ENCODE assay signal across 22 cellular contexts in genomic region chr1:111236806-111237205, GRCh38. TPM values are rescaled to one million over a fixed set of nuclear protein-coding genes. Genes with fewer than 3 reads are reported as not detected.
DNase-seq lines count a peak whose midpoint lies in the region; ATAC-seq, FAIRE-seq and TF ChIP-seq lines count a peak whose summit lies in the region.
"Had no signal": no experiment of that assay in that cellular context is flagged by ENCODE, and none has a peak within 500 bp of the region (broad histone marks: within the 10 kb centered on the region; RNA-seq: fewer than 3 reads in every experiment).

No MANE protein-coding gene starts in this region.

- peak in 3 of 4 donors; percentile 9 to 40 (median 25) for ATAC-seq in pancreas
- ATAC-seq in GM18858 (IDR thresholded peaks at IDR 0.05; ENCODE audit: unreplicated experiment): no peak
- ATAC-seq: CD8-positive, alpha-beta T cell had no signal

- no peaks in the 10 kb centered on the region for H3K36me3 ChIP-seq in hepatocyte (replicated peaks; ENCODE audit: insufficient read depth, low read depth)
- no peaks in the 10 kb centered on the region for H3K36me3 ChIP-seq in pancreas
- H3K36me3 ChIP-seq: BLaER1, MG63, SJCRH30 had no signal

- no peaks in the 10 kb centered on the region for H4K20me1 ChIP-seq in hepatocyte (ENCODE audit: insufficient read depth, poor library complexity, severe bottlenecking)
- H4K20me1 ChIP-seq: BLaER1 had no signal

- WGBS in hepatocyte (ENCODE audit: low lambda C conversion rate, missing lambda C conversion rate): 38% methylated on average over 3 of the region's 3 CpGs
- WGBS in pancreas, 2 donors: 62 to 67% methylated on average over 3 of the region's 3 CpGs

- no peaks in the 10 kb centered on the region for H3K9me3 ChIP-seq in hepatocyte (ENCODE audit: low read depth)
- H3K9me3 ChIP-seq in pancreas: no peaks in the 10 kb centered on the region
- H3K9me3 ChIP-seq: BLaER1, MG63, SJCRH30 had no signal

- no peaks in the 10 kb centered on the region for H3K9me2 ChIP-seq in hepatocyte (replicated peaks; ENCODE audit: insufficient read depth)

- no peaks in the 10 kb centered on the region for H3K27me3 ChIP-seq in hepatocyte
- H3K27me3 ChIP-seq in pancreas: no peaks in the 10 kb centered on the region
- H3K27me3 ChIP-seq: BLaER1, MG63, SJCRH30 had no signal

- H3K4me1 ChIP-seq in hepatocyte (ENCODE audit: insufficient read depth) (peaks cover 3% of the 10 kb centered on the region), pancreas (no peaks in the 10 kb centered on the region)
- H3K4me1 ChIP-seq: BLaER1, SJCRH30 had no signal

- FAIRE-seq in pancreas (lab: Jason Lieb, UNC): no peak
- FAIRE-seq: D721Med had no signal

- H3K27ac Mint-ChIP-seq in Calu3 (ENCODE audit: unreplicated experiment): no peak overlapping the region
- H3K27ac Mint-ChIP-seq: CD8-positive, alpha-beta T cell had no signal

- BruUV-seq in Calu3 (replicated peaks; lab: Mats Ljungman, UMichigan): no TSS peak

- peak; percentile 22 for DNase-seq in Calu3
- peak; percentile 13 for DNase-seq in LNCaP clone FGC (ENCODE audit: low read depth)
- no peak for DNase-seq in hepatocyte (ENCODE audit: low spot score)
- DNase-seq in pancreas: no peak
- DNase-seq in CD1c-positive myeloid dendritic cell (ENCODE audit: extremely low spot score): no peak
- no peak for DNase-seq in globus pallidus (ENCODE audit: low spot score)
- DNase-seq: CD8-positive, alpha-beta T cell; DMS79 treated with DMSO at 0.1 percent for 48 hours; IMR-90; MG63; NCI-H1048; NCI-H1436; NCI-H2029; NCI-H526; SJCRH30 had no signal

- no peaks in the 10 kb centered on the region for H3K79me2 ChIP-seq in hepatocyte

- no peak overlapping the region for H3K4me2 ChIP-seq in hepatocyte
- H3K4me2 ChIP-seq: BLaER1 had no signal

- no peaks in the 10 kb centered on the region for H3K27me3 Mint-ChIP-seq in Calu3 (ENCODE audit: unreplicated experiment)

- CTCF ChIA-PET in Calu3 (lab: Charles Lee): interaction anchor here (0.7 kb wide), 1 partner anchor 8 kb away, joined by 3 read pairs; no protein-coding TSS in a partner anchor

- H3K4me1 Mint-ChIP-seq in Calu3 (ENCODE audit: low read depth, unreplicated experiment): peaks cover 22% of the 10 kb centered on the region

- TF ChIP-seq CTCF in Calu3 (IDR thresholded peaks at IDR 0.05; ENCODE audit: unreplicated experiment) (no peak), LNCaP clone FGC (IDR thresholded peaks at IDR 0.05; ENCODE audit: control insufficient read depth, extremely low read depth, insufficient read depth) (no peak), hepatocyte (IDR thresholded peaks at IDR 0.05; ENCODE audit: poor library complexity) (no peak), pancreas (IDR thresholded peaks at IDR 0.05) (no peak)

- no peaks in the 10 kb centered on the region for H3K36me3 Mint-ChIP-seq in Calu3 (ENCODE audit: insufficient read depth, unreplicated experiment)

- no peak overlapping the region for H3K4me3 Mint-ChIP-seq in Calu3 (ENCODE audit: low read depth, unreplicated experiment)
- H3K4me3 Mint-ChIP-seq: CD8-positive, alpha-beta T cell had no signal

- H2AFZ ChIP-seq in hepatocyte: no peak overlapping the region

- H3K27ac ChIP-seq in hepatocyte: peak overlapping the region; percentile 12
- no peak overlapping the region for H3K27ac ChIP-seq in pancreas
- H3K27ac ChIP-seq: BLaER1, SJCRH30 had no signal

- intact Hi-C loops in Calu3 (cut with micrococcal nuclease; ENCODE audit: unreplicated experiment) (no loop called here), pancreas (cut with DNase I) (no loop called here)

- no peak overlapping the region for H3K4me3 ChIP-seq in LNCaP clone FGC (ENCODE audit: low read depth, low read length)
- H3K4me3 ChIP-seq in hepatocyte: no peak overlapping the region
- H3K4me3 ChIP-seq in pancreas: no peak overlapping the region
- H3K4me3 ChIP-seq: BLaER1, MG63, SJCRH30 had no signal

- peaks cover 3% of the 10 kb centered on the region for H3K9me3 Mint-ChIP-seq in Calu3 (ENCODE audit: low read depth, unreplicated experiment)
- H3K9me3 Mint-ChIP-seq: CD8-positive, alpha-beta T cell had no signal

RNA-seq across cellular contexts. Expression of gene CHI3L2, which starts 9.3 kb away (rescaled TPM):
- total RNA-seq in Calu3 (2022) (0.52 TPM in 1 of 2 replicates, not detected in the other), hepatocyte (2.4 and 5.7 TPM in 2 replicates), pancreas (1 to 10 TPM in 1 of 6 donors, under 1 TPM in 2, not detected in 3; 0.66 to 1.2 (median 0.95) TPM)
- polyA plus RNA-seq in hepatocyte (0.24 and 3.9 TPM in 2 replicates), pancreas (under 1 TPM; 0.07 to 0.30 TPM)
- total RNA-seq: A673, G401, H4 had no signal

RNA-seq across cellular contexts. Expression of gene DENND2D, which starts 36.4 kb away (rescaled TPM):
- total RNA-seq in Calu3 (2022): 11.8 and 20.0 TPM in 2 replicates
- total RNA-seq in hepatocyte: 7.3 and 7.6 TPM in 2 replicates
- 8.3 and 14.3 TPM in 2 replicates for polyA plus RNA-seq in hepatocyte
- 10 to 100 TPM in 5 of 6 donors, 1 to 10 TPM in 1; 8.0 to 30.4 (median 15.9) TPM for total RNA-seq in pancreas
- polyA plus RNA-seq in pancreas: 10 to 100 TPM; 21.1 to 27.7 TPM
- total RNA-seq: A673, G401, HT1080, SJCRH30 had no signal

RNA-seq across cellular contexts. Expression of gene CHIA, which starts 53.8 kb away (rescaled TPM):
- total RNA-seq in Calu3 (2022) (not detected in 2 replicates), hepatocyte (0.28 TPM in 1 of 2 replicates, not detected in the other), pancreas (not detected)
- polyA plus RNA-seq in hepatocyte (not detected in 2 replicates), pancreas (under 1 TPM in 1 of 2 donors, not detected in 1; 0.05 TPM)
- total RNA-seq: A673; CD8-positive, alpha-beta T cell; G401; H4; HT1080; IMR-90; SJCRH30 had no signal
- polyA plus RNA-seq: IMR-90 had no signal

Comparison
In these comparisons a context has a peak if more than half of its experiments do, and no peak if none do; other contexts are left out.
1. DNase-seq: peak in Calu3 (single experiment) and LNCaP clone FGC (single experiment); none in hepatocyte (single experiment), pancreas (0 of 6), CD1c-positive myeloid dendritic cell (single experiment) and globus pallidus (single experiment).